ENCODE assay signal across 2 cellular contexts in genomic region chr4:1042352-1043025, GRCh38.
TF ChIP-seq lines count a peak whose summit lies in the region.

No MANE protein-coding gene starts in this region.

TF ChIP-seq in A549, 52 proteins besides CTCF, POLR2A, EP300 and RAD21:
- TF ChIP-seq, protein P1, sequence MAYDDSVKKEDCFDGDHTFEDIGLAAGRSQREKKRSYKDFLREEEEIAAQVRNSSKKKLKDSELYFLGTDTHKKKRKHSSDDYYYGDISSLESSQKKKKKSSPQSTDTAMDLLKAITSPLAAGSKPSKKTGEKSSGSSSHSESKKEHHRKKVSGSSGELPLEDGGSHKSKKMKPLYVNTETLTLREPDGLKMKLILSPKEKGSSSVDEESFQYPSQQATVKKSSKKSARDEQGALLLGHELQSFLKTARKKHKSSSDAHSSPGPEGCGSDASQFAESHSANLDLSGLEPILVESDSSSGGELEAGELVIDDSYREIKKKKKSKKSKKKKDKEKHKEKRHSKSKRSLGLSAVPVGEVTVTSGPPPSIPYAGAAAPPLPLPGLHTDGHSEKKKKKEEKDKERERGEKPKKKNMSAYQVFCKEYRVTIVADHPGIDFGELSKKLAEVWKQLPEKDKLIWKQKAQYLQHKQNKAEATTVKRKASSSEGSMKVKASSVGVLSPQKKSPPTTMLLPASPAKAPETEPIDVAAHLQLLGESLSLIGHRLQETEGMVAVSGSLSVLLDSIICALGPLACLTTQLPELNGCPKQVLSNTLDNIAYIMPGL (CRISPR knock-in tag; IDR thresholded peaks at IDR 0.05; ENCODE audit: borderline replicate concordance), result no peak
- no peak for TF ChIP-seq CHD4 (IDR thresholded peaks at IDR 0.05; ENCODE audit: borderline replicate concordance)
- no peak for TF ChIP-seq EHF (CRISPR knock-in tag; IDR thresholded peaks at IDR 0.05)
- no peak for TF ChIP-seq FOSL2 (IDR thresholded peaks at IDR 0.05)
- no peak for TF ChIP-seq FOSL2 (CRISPR knock-in tag; IDR thresholded peaks at IDR 0.05)
- TF ChIP-seq KDM5A (IDR thresholded peaks at IDR 0.05), result no peak
- TF ChIP-seq CEBPB (IDR thresholded peaks at IDR 0.05), result no peak
- TF ChIP-seq BHLHE40 (IDR thresholded peaks at IDR 0.05; ENCODE audit: low read depth, low read length), result no peak
- no peak for TF ChIP-seq ZC3H11A (IDR thresholded peaks at IDR 0.05)
- no peak for TF ChIP-seq MAFK (IDR thresholded peaks at IDR 0.05; ENCODE audit: partially characterized antibody)
- no peak for TF ChIP-seq NPAS2 (CRISPR knock-in tag; IDR thresholded peaks at IDR 0.05; ENCODE audit: borderline replicate concordance)
- no peak for TF ChIP-seq PHF8 (IDR thresholded peaks at IDR 0.05; ENCODE audit: borderline replicate concordance, low read depth)
- no peak for TF ChIP-seq ATOH8 (CRISPR knock-in tag; IDR thresholded peaks at IDR 0.05; ENCODE audit: low read depth)

TF ChIP-seq in GM12878, 131 proteins besides CTCF, POLR2A, EP300 and RAD21:
- TF ChIP-seq BMI1 (IDR thresholded peaks at IDR 0.05; ENCODE audit: borderline replicate concordance) (no peak), CREM (IDR thresholded peaks at IDR 0.05; ENCODE audit: low read depth) (no peak), SUPT20H (IDR thresholded peaks at IDR 0.05; ENCODE audit: borderline replicate concordance, control insufficient read depth, low read depth, low read length) (no peak), MYC (IDR thresholded peaks at IDR 0.05; ENCODE audit: insufficient read depth, insufficient read length, insufficient replicate concordance, low read length, severe bottlenecking) (no peak), BCL3 (IDR thresholded peaks at IDR 0.05; ENCODE audit: borderline replicate concordance, insufficient read depth, low read depth, low read length, poor library complexity, severe bottlenecking) (peak; percentile 35), SMARCA5 (IDR thresholded peaks at IDR 0.05) (no peak)
- TF ChIP-seq, protein P2, sequence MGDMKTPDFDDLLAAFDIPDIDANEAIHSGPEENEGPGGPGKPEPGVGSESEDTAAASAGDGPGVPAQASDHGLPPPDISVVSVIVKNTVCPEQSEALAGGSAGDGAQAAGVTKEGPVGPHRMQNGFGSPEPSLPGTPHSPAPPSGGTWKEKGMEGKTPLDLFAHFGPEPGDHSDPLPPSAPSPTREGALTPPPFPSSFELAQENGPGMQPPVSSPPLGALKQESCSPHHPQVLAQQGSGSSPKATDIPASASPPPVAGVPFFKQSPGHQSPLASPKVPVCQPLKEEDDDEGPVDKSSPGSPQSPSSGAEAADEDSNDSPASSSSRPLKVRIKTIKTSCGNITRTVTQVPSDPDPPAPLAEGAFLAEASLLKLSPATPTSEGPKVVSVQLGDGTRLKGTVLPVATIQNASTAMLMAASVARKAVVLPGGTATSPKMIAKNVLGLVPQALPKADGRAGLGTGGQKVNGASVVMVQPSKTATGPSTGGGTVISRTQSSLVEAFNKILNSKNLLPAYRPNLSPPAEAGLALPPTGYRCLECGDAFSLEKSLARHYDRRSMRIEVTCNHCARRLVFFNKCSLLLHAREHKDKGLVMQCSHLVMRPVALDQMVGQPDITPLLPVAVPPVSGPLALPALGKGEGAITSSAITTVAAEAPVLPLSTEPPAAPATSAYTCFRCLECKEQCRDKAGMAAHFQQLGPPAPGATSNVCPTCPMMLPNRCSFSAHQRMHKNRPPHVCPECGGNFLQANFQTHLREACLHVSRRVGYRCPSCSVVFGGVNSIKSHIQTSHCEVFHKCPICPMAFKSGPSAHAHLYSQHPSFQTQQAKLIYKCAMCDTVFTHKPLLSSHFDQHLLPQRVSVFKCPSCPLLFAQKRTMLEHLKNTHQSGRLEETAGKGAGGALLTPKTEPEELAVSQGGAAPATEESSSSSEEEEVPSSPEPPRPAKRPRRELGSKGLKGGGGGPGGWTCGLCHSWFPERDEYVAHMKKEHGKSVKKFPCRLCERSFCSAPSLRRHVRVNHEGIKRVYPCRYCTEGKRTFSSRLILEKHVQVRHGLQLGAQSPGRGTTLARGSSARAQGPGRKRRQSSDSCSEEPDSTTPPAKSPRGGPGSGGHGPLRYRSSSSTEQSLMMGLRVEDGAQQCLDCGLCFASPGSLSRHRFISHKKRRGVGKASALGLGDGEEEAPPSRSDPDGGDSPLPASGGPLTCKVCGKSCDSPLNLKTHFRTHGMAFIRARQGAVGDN (IDR thresholded peaks at IDR 0.05), result no peak
